Comparison of ENCODE assay signal across 19 cellular contexts in genomic region chr10:20877986-20878979, GRCh38. TPM values are rescaled to one million over a fixed set of nuclear protein-coding genes. Genes with fewer than 3 reads are reported as not detected.
DNase-seq lines count a peak whose midpoint lies in the region; ATAC-seq and TF ChIP-seq lines count a peak whose summit lies in the region.
"Had no signal": no experiment of that assay in that cellular context is flagged by ENCODE, and none has a peak within 500 bp of the region (broad histone marks: within the 10 kb centered on the region; RNA-seq: fewer than 3 reads in every experiment).

No MANE protein-coding gene starts in this region.

- H3K4me1 ChIP-seq in PC-3 (ENCODE audit: insufficient read depth, low read length) (peaks cover 29% of the 10 kb centered on the region), mucosa of descending colon (ENCODE audit: low read depth) (peaks cover 2% of the 10 kb centered on the region)
- H3K4me1 ChIP-seq: BLaER1, spleen had no signal

- H3K27me3 ChIP-seq in PC-3 (ENCODE audit: low read length) = no peaks in the 10 kb centered on the region
- H3K27me3 ChIP-seq: BLaER1, spleen had no signal

- no peak for TF ChIP-seq POLR2A in lower leg skin (IDR thresholded peaks at IDR 0.05)

- POLR2A ChIA-PET in PC-3 (lab: Charles Lee; ENCODE audit: unreplicated experiment) = no interaction called here

- no peaks in the 10 kb centered on the region for H3K4me1 Mint-ChIP-seq in activated CD8-positive, alpha-beta memory T cell treated with anti-CD3 and anti-CD28 coated beads, Interleukin-2, amount 10 ng/mL, durations not matched to agents 7 days and 5 days
- H3K4me1 Mint-ChIP-seq: activated T-helper 17 cell treated with anti-CD3 and anti-CD28 coated beads, Interleukin-2, amount 50 U/mL, for 72 hours; T-helper 17 cell had no signal

- peak overlapping the region; percentile 54; the same call in 1 of the 2 replicates for H3K4me3 ChIP-seq in PC-3 (ENCODE audit: low read length)
- no peak overlapping the region for H3K4me3 ChIP-seq in epithelial cell of proximal tubule (ENCODE audit: low read depth, low read length)
- no peak overlapping the region for H3K4me3 ChIP-seq in mucosa of descending colon
- H3K4me3 ChIP-seq in lower leg skin (ENCODE audit: low read depth, poor library complexity, severe bottlenecking) = no peak overlapping the region
- H3K4me3 ChIP-seq: BLaER1, lung, spleen had no signal

- H3K9ac ChIP-seq in PC-3 (ENCODE audit: low read length) = peak overlapping the region; percentile 93
- H3K9ac ChIP-seq: BLaER1 had no signal

- peaks cover 3% of the 10 kb centered on the region for H3K9me3 Mint-ChIP-seq in activated CD8-positive, alpha-beta memory T cell treated with anti-CD3 and anti-CD28 coated beads, Interleukin-2, amount 10 ng/mL, durations not matched to agents 7 days and 5 days (ENCODE audit: low read depth)
- H3K9me3 Mint-ChIP-seq: activated T-helper 17 cell treated with anti-CD3 and anti-CD28 coated beads, Interleukin-2, amount 50 U/mL, for 72 hours; natural killer cell treated with Interleukin-12 subunit alpha and Interleukin-12 subunit beta and Interleukin-15 and Interleukin-18, amount 100 ng/mL, for 72 hours had no signal

- H3K9me3 ChIP-seq in PC-3 (ENCODE audit: low read length) (no peaks in the 10 kb centered on the region), mucosa of descending colon (no peaks in the 10 kb centered on the region)
- H3K9me3 ChIP-seq: BLaER1, spleen had no signal

- peak overlapping the region; percentile 99 for H3K27ac ChIP-seq in PC-3 (ENCODE audit: low read length)
- H3K27ac ChIP-seq: BLaER1, spleen had no signal

- H2AFZ ChIP-seq in PC-3 (ENCODE audit: low read length) = peak overlapping the region; percentile 47; the same call in 1 of the 2 replicates

- H3K9me2 ChIP-seq in PC-3 (replicated peaks; ENCODE audit: low read length) = no peaks in the 10 kb centered on the region

- 86 to 94% methylated on average over 7 of the region's 7 CpGs for whole genome bisulfite sequencing in lower leg skin, 2 donors

- BruUV-seq in PC-3 (replicated peaks; lab: Mats Ljungman, UMichigan) = TSS peak; percentile 80

- no peaks in the 10 kb centered on the region for H3F3A ChIP-seq in PC-3 (ENCODE audit: low read length, unreplicated experiment)

- DNase-seq in HCEC 1CT = peak; percentile 3
- DNase-seq in PC-3 = peak; percentile 59
- peak; percentile 29 for DNase-seq in epithelial cell of proximal tubule (ENCODE audit: low read depth)
- DNase-seq in mucosa of descending colon = no peak
- DNase-seq in lower leg skin (ENCODE audit: low spot score in 2 of 2) = no peak
- DNase-seq in activated CD8-positive, alpha-beta memory T cell treated with anti-CD3 and anti-CD28 coated beads, Interleukin-2, amount 10 ng/mL, durations not matched to agents 7 days and 5 days = no peak
- DNase-seq in NCI-H748 treated with DMSO at 0.1 percent for 48 hours (lab: John Stamatoyannopoulos, UW) = no peak
- DNase-seq: activated CD4-positive, CD25-positive, alpha-beta regulatory T cell treated with anti-CD3 and anti-CD28 coated beads, Interleukin-2, amount 50 U/mL, for 72 hours; cerebellar nuclear complex; GF-D8; KBM-7; Right ventricle myocardium superior; spleen; T-helper 17 cell had no signal

- no peaks in the 10 kb centered on the region for H3K36me3 Mint-ChIP-seq in activated CD8-positive, alpha-beta memory T cell treated with anti-CD3 and anti-CD28 coated beads, Interleukin-2, amount 10 ng/mL, durations not matched to agents 7 days and 5 days
- H3K36me3 Mint-ChIP-seq: natural killer cell treated with Interleukin-12 subunit alpha and Interleukin-12 subunit beta and Interleukin-15 and Interleukin-18, amount 100 ng/mL, for 72 hours had no signal

- no peaks in the 10 kb centered on the region for H4K20me1 ChIP-seq in PC-3 (ENCODE audit: low read length)
- H4K20me1 ChIP-seq: BLaER1 had no signal

- no peak overlapping the region for H3K27ac Mint-ChIP-seq in activated CD8-positive, alpha-beta memory T cell treated with anti-CD3 and anti-CD28 coated beads, Interleukin-2, amount 10 ng/mL, durations not matched to agents 7 days and 5 days
- H3K27ac Mint-ChIP-seq: activated T-helper 17 cell treated with anti-CD3 and anti-CD28 coated beads, Interleukin-2, amount 50 U/mL, for 72 hours; natural killer cell treated with Interleukin-12 subunit alpha and Interleukin-12 subunit beta and Interleukin-15 and Interleukin-18, amount 100 ng/mL, for 72 hours; progenitor cell of endocrine pancreas; T-helper 17 cell had no signal

- peak overlapping the region; percentile 79 for H3K4me2 ChIP-seq in PC-3 (ENCODE audit: low read length)
- H3K4me2 ChIP-seq: BLaER1 had no signal

- TF ChIP-seq CTCF in PC-3 (conservative IDR thresholded peaks at IDR 0.05; ENCODE audit: low read depth, low read length) = no peak
- no peak for TF ChIP-seq CTCF in epithelial cell of proximal tubule (conservative IDR thresholded peaks at IDR 0.05; ENCODE audit: low read depth, low read length)
- TF ChIP-seq CTCF in mucosa of descending colon (IDR thresholded peaks at IDR 0.05) = no peak
- no peak for TF ChIP-seq CTCF in lower leg skin (IDR thresholded peaks at IDR 0.05)

- H3K27me3 Mint-ChIP-seq in activated CD8-positive, alpha-beta memory T cell treated with anti-CD3 and anti-CD28 coated beads, Interleukin-2, amount 10 ng/mL, durations not matched to agents 7 days and 5 days = no peaks in the 10 kb centered on the region
- H3K27me3 Mint-ChIP-seq: activated T-helper 17 cell treated with anti-CD3 and anti-CD28 coated beads, Interleukin-2, amount 50 U/mL, for 72 hours; T-helper 17 cell had no signal

- intact Hi-C loops in PC-3 (cut with micrococcal nuclease) (loop anchor here (1.0 to 10.0 kb wide), 5 partner anchors 15 to 394 kb away; no protein-coding TSS in a partner anchor), mucosa of descending colon (cut with DNase I, micrococcal nuclease) (no loop called here), lower leg skin (cut with DNase I; ENCODE audit: low total_unique reads) (no loop called here)

- no peak overlapping the region for H3K4me3 Mint-ChIP-seq in activated CD8-positive, alpha-beta memory T cell treated with anti-CD3 and anti-CD28 coated beads, Interleukin-2, amount 10 ng/mL, durations not matched to agents 7 days and 5 days
- H3K4me3 Mint-ChIP-seq: activated T-helper 17 cell treated with anti-CD3 and anti-CD28 coated beads, Interleukin-2, amount 50 U/mL, for 72 hours; natural killer cell treated with Interleukin-12 subunit alpha and Interleukin-12 subunit beta and Interleukin-15 and Interleukin-18, amount 100 ng/mL, for 72 hours; T-helper 17 cell had no signal

- CTCF ChIA-PET in PC-3 (lab: Charles Lee) = no interaction called here
- CTCF ChIA-PET in activated CD8-positive, alpha-beta memory T cell treated with anti-CD3 and anti-CD28 coated beads, Interleukin-2, amount 10 ng/mL, durations not matched to agents 7 days and 5 days (lab: Charles Lee) = no interaction called here

- H3K79me2 ChIP-seq in PC-3 (ENCODE audit: low read length) = no peaks in the 10 kb centered on the region

- H3K36me3 ChIP-seq in PC-3 (ENCODE audit: low read depth, low read length) = no peaks in the 10 kb centered on the region; the same call in 1 of the 2 replicates
- no peaks in the 10 kb centered on the region for H3K36me3 ChIP-seq in mucosa of descending colon (ENCODE audit: low read depth)
- H3K36me3 ChIP-seq: BLaER1, spleen had no signal

- ATAC-seq in PC-3 (peak; percentile 87), mucosa of descending colon (peak; percentile 84)
- ATAC-seq in activated CD8-positive, alpha-beta memory T cell treated with anti-CD3 and anti-CD28 coated beads, Interleukin-2, amount 10 ng/mL, durations not matched to agents 7 days and 5 days = no peak
- ATAC-seq: activated T-helper 17 cell treated with anti-CD3 and anti-CD28 coated beads, Interleukin-2, amount 50 U/mL, for 72 hours; natural killer cell treated with Interleukin-12 subunit alpha and Interleukin-12 subunit beta and Interleukin-15 and Interleukin-18, amount 100 ng/mL, for 72 hours; T-helper 17 cell had no signal

RNA-seq across cellular contexts. Expression of gene NEBL, which starts 18.8 kb away (rescaled TPM):
- total RNA-seq in PC-3 (2014; rRNA removed) (14.7 and 18.8 TPM in 2 replicates), epithelial cell of proximal tubule (0.65 and 4.6 TPM in 2 replicates), mucosa of descending colon (10 to 100 TPM in 2 of 3 donors, 1 to 10 TPM in 1; 5.7 to 22.0 (median 14.7) TPM), lower leg skin (100 to 1,000 TPM in 1 of 4 donors, 10 to 100 TPM in 3; 52.0 to 100 (median 62.3) TPM)
- total RNA-seq in activated CD8-positive, alpha-beta memory T cell treated with anti-CD3 and anti-CD28 coated beads, Interleukin-2, amount 10 ng/mL, durations not matched to agents 7 days and 5 days = under 1 TPM in 1 of 2 experiments, not detected in 1; 0.23 TPM
- total RNA-seq: activated T-helper 17 cell treated with anti-CD3 and anti-CD28 coated beads, Interleukin-2, amount 50 U/mL, for 72 hours; natural killer cell treated with Interleukin-12 subunit alpha and Interleukin-12 subunit beta and Interleukin-15 and Interleukin-18, amount 100 ng/mL, for 72 hours; T-helper 17 cell had no signal

Comparison
In these comparisons a context has a peak if more than half of its experiments do, and no peak if none do; other contexts are left out.
1. DNase-seq: peak in HCEC 1CT (single experiment), PC-3 (single experiment) and epithelial cell of proximal tubule (single experiment); none in mucosa of descending colon (0 of 3), lower leg skin (0 of 2), activated CD8-positive, alpha-beta memory T cell treated with anti-CD3 and anti-CD28 coated beads, Interleukin-2, amount 10 ng/mL, durations not matched to agents 7 days and 5 days (single experiment) and NCI-H748 treated with DMSO at 0.1 percent for 48 hours (single experiment).